Comparison of ENCODE assay signal across 15 cellular contexts in the genomic region with DNA sequence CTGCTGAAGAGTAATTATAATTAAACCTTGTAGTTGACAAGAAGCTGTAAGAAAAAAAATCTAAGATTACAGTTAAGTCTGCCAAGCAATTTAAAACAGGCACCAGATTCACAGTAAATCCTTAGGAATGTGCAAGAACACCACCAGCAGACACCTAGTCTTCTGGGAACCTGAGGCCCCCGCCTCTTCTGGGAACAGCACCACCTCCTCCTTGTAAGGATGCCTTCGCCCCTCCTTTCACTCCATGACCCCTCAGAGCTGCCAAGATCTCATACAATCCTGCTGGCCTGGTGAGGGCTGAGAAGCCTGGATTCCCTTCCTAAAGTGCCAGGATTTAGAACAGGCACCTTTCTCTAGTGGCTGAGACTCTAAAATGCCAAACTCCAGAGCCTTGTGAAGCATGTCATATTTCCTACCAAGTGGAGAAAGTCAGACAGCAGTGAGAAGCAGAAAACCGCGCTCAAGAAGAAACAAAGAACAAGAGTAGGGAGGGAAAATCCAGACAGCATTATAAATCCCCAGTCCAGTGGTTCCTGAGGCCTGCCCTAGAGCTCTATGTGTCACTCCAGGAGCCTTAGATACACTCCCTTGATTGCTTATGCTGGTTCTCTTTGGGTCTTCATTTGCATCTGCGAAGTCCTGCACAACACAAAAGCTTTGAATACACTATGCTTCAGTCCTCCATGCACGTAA.
DNase-seq lines count a peak whose midpoint lies in the region; ATAC-seq and TF ChIP-seq lines count a peak whose summit lies in the region.
"Had no signal": no experiment of that assay in that cellular context is flagged by ENCODE, and none has a peak within 500 bp of the region (broad histone marks: within the 10 kb centered on the region; RNA-seq: fewer than 3 reads in every experiment).

No MANE protein-coding gene starts in this region.

- CTCF ChIA-PET in AG04450 (lab: Charles Lee) = interaction anchor here (0.6 to 1.8 kb wide), 3 partner anchors 24 to 448 kb away, joined by 3 to 9 read pairs (median 4); no protein-coding TSS in a partner anchor

- peak overlapping the region; percentile 3 for H3K9ac ChIP-seq in muscle layer of colon (ENCODE audit: low read length)

- no peak for TF ChIP-seq CTCF in AG04450 (IDR thresholded peaks at IDR 0.05; ENCODE audit: low read depth, low read length)

- DNase-seq in AG04450 (ENCODE audit: low read depth, low spot score) (no peak), NCI-H226 (peak; percentile 45), AG08396 (ENCODE audit: low spot score) (no peak), globus pallidus (ENCODE audit: low spot score) (no peak), NCI-H748 (lab: John Stamatoyannopoulos, UW; ENCODE audit: unreplicated experiment) (no peak)
- no peak for DNase-seq in stimulated activated naive CD4-positive, alpha-beta T cell treated with Interleukin-2 at 50 U/mL for 16 hours (lab: John Stamatoyannopoulos, UW)
- DNase-seq: activated B cell treated with CpG ODN at 0.5 μM for 24 hours; DMS79; effector CD4-positive, alpha-beta T cell; Kasumi-1; NCI-H2081; NK-92 treated with Interleukin-12 subunit alpha and Interleukin-12 subunit beta, amount 100 ng/mL, for 24 hours; upper lobe of right lung had no signal

- H3K4me1 ChIP-seq in muscle layer of colon (ENCODE audit: insufficient read depth, low read length) = peaks cover 24% of the 10 kb centered on the region
- H3K4me1 ChIP-seq: upper lobe of right lung had no signal

- H3K27me3 ChIP-seq in AG04450 (ENCODE audit: control insufficient read depth, insufficient read depth, low read length) (no peaks in the 10 kb centered on the region), muscle layer of colon (ENCODE audit: control insufficient read depth in 1 of 2, insufficient read depth in 2 of 2, low read length in 2 of 2) (no peaks in the 10 kb centered on the region)
- H3K27me3 ChIP-seq: upper lobe of right lung had no signal

- H3K27ac ChIP-seq in AG04450 (ENCODE audit: low read depth, low read length) (peak overlapping the region; percentile 11), muscle layer of colon (ENCODE audit: low read depth, low read length) (peak overlapping the region; percentile 64)
- H3K27ac ChIP-seq: upper lobe of right lung had no signal

- no peaks in the 10 kb centered on the region; the same call in 1 of the 2 replicates for H3K9me3 ChIP-seq in AG04450 (ENCODE audit: control insufficient read depth, insufficient read depth, low read length)
- H3K9me3 ChIP-seq in muscle layer of colon (ENCODE audit: low read length) = no peaks in the 10 kb centered on the region
- H3K9me3 ChIP-seq: upper lobe of right lung had no signal

- POLR2A ChIA-PET in AG04450 (lab: Yijun Ruan, JAX) = interaction anchor here (1.5 kb wide), 1 partner anchor 230 kb away, joined by 3 read pairs; a partner anchor contains a TSS

- ATAC-seq in esophagus mucosa = peak; percentile 22
- ATAC-seq: upper lobe of right lung had no signal

- H3K36me3 ChIP-seq in muscle layer of colon (ENCODE audit: insufficient read depth, low read length) = no peaks in the 10 kb centered on the region
- H3K36me3 ChIP-seq: upper lobe of right lung had no signal

- H3K4me3 ChIP-seq in AG04450 (ENCODE audit: low read depth, low read length) (no peak overlapping the region), muscle layer of colon (ENCODE audit: low read depth in 1 of 2, low read length in 2 of 2) (no peak overlapping the region)
- H3K4me3 ChIP-seq: upper lobe of right lung had no signal
